ENCODE assay signal across 11 cellular contexts in genomic region chr6:3195695-3196497, GRCh38. TPM values are rescaled to one million over a fixed set of nuclear protein-coding genes. Genes with fewer than 3 reads are reported as not detected.
A peak's percentile ranks its signal among the peaks of the same experiment; 100 is the strongest.
DNase-seq lines count a peak whose midpoint lies in the region; ATAC-seq and TF ChIP-seq lines count a peak whose summit lies in the region.
"Had no signal": no experiment of that assay in that cellular context is flagged by ENCODE, and none has a peak within 500 bp of the region (broad histone marks: within the 10 kb centered on the region; RNA-seq: fewer than 3 reads in every experiment).

No MANE protein-coding gene starts in this region.

- ATAC-seq in GM21723 (IDR thresholded peaks at IDR 0.05; ENCODE audit: unreplicated experiment), result no peak
- no peak for ATAC-seq in HG03175 (IDR thresholded peaks at IDR 0.05; ENCODE audit: unreplicated experiment)
- no peak for ATAC-seq in left lung

- H3K4me1 ChIP-seq in MM.1S (ENCODE audit: low read length), result no peaks in the 10 kb centered on the region
- no peaks in the 10 kb centered on the region for H3K4me1 ChIP-seq in left lung

- no peak overlapping the region for H3K4me3 ChIP-seq in astrocyte of the spinal cord (ENCODE audit: low read depth, low read length)
- H3K4me3 ChIP-seq in MM.1S (ENCODE audit: low read length), result no peak overlapping the region
- H3K4me3 ChIP-seq in left lung, result no peak overlapping the region
- H3K4me3 ChIP-seq: heart right ventricle had no signal

- H3K27me3 ChIP-seq in MM.1S (replicated peaks; ENCODE audit: insufficient read depth, low read length), result no peaks in the 10 kb centered on the region
- H3K27me3 ChIP-seq in left lung, result no peaks in the 10 kb centered on the region
- H3K27me3 ChIP-seq: heart right ventricle had no signal

- H3K4me2 ChIP-seq in MM.1S (ENCODE audit: low read depth, low read length), result no peak overlapping the region
- H3K4me2 ChIP-seq: KMS-11 had no signal

- peak; percentile 11 for TF ChIP-seq CTCF in astrocyte of the spinal cord (IDR thresholded peaks at IDR 0.05; ENCODE audit: low read depth, low read length)
- no peak for TF ChIP-seq CTCF in MM.1S (IDR thresholded peaks at IDR 0.05; ENCODE audit: low read length)
- TF ChIP-seq CTCF in left lung (IDR thresholded peaks at IDR 0.05), result no peak

- in situ Hi-C loops in astrocyte of the spinal cord (cut with HindIII; ENCODE audit: low sequenced_read_pairs), result no loop called here

- H3K9ac ChIP-seq in MM.1S (ENCODE audit: low read length), result no peak overlapping the region
- H3K9ac ChIP-seq: KMS-11 had no signal

- H3F3A ChIP-seq in MM.1S (ENCODE audit: insufficient read depth, low read length), result no peaks in the 10 kb centered on the region

- no peak overlapping the region for H2AFZ ChIP-seq in MM.1S (ENCODE audit: low read length)

- H3K27ac ChIP-seq in MM.1S (ENCODE audit: low read length) (no peak overlapping the region), left lung (no peak overlapping the region)
- H3K27ac ChIP-seq: KMS-11 had no signal

- H3K79me2 ChIP-seq in MM.1S (ENCODE audit: low read length), result no peaks in the 10 kb centered on the region

- peak; percentile 43 for DNase-seq in DMS153 treated with DMSO at 0.1 percent for 48 hours (lab: John Stamatoyannopoulos, UW; ENCODE audit: unreplicated experiment)
- DNase-seq in NCI-H146 treated with DMSO at 0.1 percent for 48 hours (lab: John Stamatoyannopoulos, UW; ENCODE audit: unreplicated experiment), result peak; percentile 93
- peak; percentile 50 for DNase-seq in astrocyte of the spinal cord (ENCODE audit: low read depth, low spot score)
- DNase-seq in midbrain (lab: John Stamatoyannopoulos, UW), result peak; percentile 67
- no peak for DNase-seq in MM.1S
- no peak for DNase-seq in left lung
- DNase-seq: GDM1, heart right ventricle had no signal

- intact Hi-C loops in left lung (cut with DNase I), result no loop called here

- H4K20me1 ChIP-seq in MM.1S (ENCODE audit: insufficient read depth, low read length), result no peaks in the 10 kb centered on the region

- H3K9me2 ChIP-seq in MM.1S (replicated peaks; ENCODE audit: insufficient read depth, low read length), result no peaks in the 10 kb centered on the region

- H3K36me3 ChIP-seq in MM.1S (replicated peaks; ENCODE audit: insufficient read depth, low read length), result no peaks in the 10 kb centered on the region
- no peaks in the 10 kb centered on the region for H3K36me3 ChIP-seq in left lung
- H3K36me3 ChIP-seq: heart right ventricle had no signal

- H3K9me3 ChIP-seq in MM.1S (replicated peaks; ENCODE audit: insufficient read depth, low read length) (no peaks in the 10 kb centered on the region), left lung (no peaks in the 10 kb centered on the region)

RNA-seq across cellular contexts. Expression of gene TUBB2B, which starts 31.6 kb away (rescaled TPM):
- total RNA-seq in left lung, result 1 to 10 TPM; 2.2 to 4.1 TPM

RNA-seq across cellular contexts. Expression of gene TUBB2A, which starts 38.6 kb away (rescaled TPM):
- 10 to 100 TPM; 27.0 to 42.5 TPM for total RNA-seq in left lung

Comparison
In these comparisons a context has a peak if more than half of its experiments do, and no peak if none do; other contexts are left out.
1. DNase-seq: peak in DMS153 treated with DMSO at 0.1 percent for 48 hours (single experiment), NCI-H146 treated with DMSO at 0.1 percent for 48 hours (single experiment), astrocyte of the spinal cord (single experiment) and midbrain (single experiment); none in MM.1S (single experiment) and left lung (0 of 2).